Comparison of ENCODE assay signal across 20 cellular contexts in the genomic region with DNA sequence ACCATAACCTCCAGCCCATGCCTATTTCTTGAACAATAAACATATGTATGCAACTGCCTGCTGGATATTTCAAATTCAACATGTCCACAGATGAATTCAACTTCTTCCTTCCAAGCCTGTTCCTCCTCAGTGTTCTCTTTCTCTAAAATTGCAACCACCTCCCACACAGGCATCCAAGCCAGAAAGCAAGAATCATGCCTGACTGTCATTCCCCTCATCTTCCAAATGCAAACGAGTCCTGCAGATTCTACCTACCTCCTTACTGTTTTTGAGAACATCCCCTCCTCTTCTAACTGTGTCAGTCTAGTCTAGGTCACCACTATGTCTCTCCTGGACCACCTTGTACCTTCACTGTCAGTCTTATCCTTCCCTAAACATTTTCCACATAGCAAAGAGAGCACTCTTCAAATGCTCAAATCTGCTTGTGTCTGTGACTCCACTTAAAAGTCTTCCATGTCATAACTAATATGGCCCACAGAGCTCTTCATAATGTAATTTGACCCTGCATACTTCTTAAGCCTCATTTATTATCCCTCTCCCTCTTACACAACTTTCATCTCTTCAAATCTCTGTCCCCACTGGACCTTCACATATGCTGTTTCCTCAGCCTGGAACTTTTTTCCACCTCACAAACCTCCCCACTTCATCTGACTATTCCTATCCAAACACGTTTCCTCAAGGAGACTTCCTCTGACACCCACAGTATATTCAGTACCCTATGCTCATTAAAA. TPM values are rescaled to one million over a fixed set of nuclear protein-coding genes. Genes with fewer than 3 reads are reported as not detected.
DNase-seq lines count a peak whose midpoint lies in the region; ATAC-seq and TF ChIP-seq lines count a peak whose summit lies in the region.
"Had no signal": no experiment of that assay in that cellular context is flagged by ENCODE, and none has a peak within 500 bp of the region (broad histone marks: within the 10 kb centered on the region; RNA-seq: fewer than 3 reads in every experiment).

No MANE protein-coding gene starts in this region.

- ATAC-seq in stimulated activated naive CD8-positive, alpha-beta T cell treated with anti-CD3 and anti-CD28 coated beads, Interleukin-15, amount 100 ng/mL, for 72 hours: no peak
- ATAC-seq: CD8-positive, alpha-beta T cell; GM12878 had no signal

- H3K4me3 ChIP-seq in foreskin fibroblast (ENCODE audit: low read depth in 1 of 2, low read length in 2 of 2): no peak overlapping the region
- no peak overlapping the region for H3K4me3 ChIP-seq in tibial artery
- H3K4me3 ChIP-seq: BLaER1, GM12878, PC-9, SJSA1 had no signal

- no peak overlapping the region for H3K27ac ChIP-seq in tibial artery
- H3K27ac ChIP-seq: BLaER1, PC-9, SJSA1 had no signal

- intact Hi-C loops in tibial artery (cut with DNase I; ENCODE audit: low total_unique reads): no loop called here

- H3K27me3 ChIP-seq in tibial artery: no peaks in the 10 kb centered on the region
- H3K27me3 ChIP-seq: BLaER1, SJSA1 had no signal

- H3K36me3 Mint-ChIP-seq in endothelial cell (ENCODE audit: low read depth, unreplicated experiment): no peaks in the 10 kb centered on the region
- H3K36me3 Mint-ChIP-seq: CD8-positive, alpha-beta T cell had no signal

- no peaks in the 10 kb centered on the region for H3K27me3 Mint-ChIP-seq in stimulated activated naive CD8-positive, alpha-beta T cell treated with anti-CD3 and anti-CD28 coated beads, Interleukin-15, amount 100 ng/mL, for 72 hours
- peaks cover 2% of the 10 kb centered on the region for H3K27me3 Mint-ChIP-seq in endothelial cell (ENCODE audit: unreplicated experiment)

- TF ChIP-seq CTCF in foreskin fibroblast (IDR thresholded peaks at IDR 0.05; ENCODE audit: low read depth, low read length) (no peak), endothelial cell (IDR thresholded peaks at IDR 0.05; ENCODE audit: unreplicated experiment) (no peak), tibial artery (IDR thresholded peaks at IDR 0.05) (no peak)

- H3K4me1 Mint-ChIP-seq in stimulated activated naive CD8-positive, alpha-beta T cell treated with anti-CD3 and anti-CD28 coated beads, Interleukin-15, amount 100 ng/mL, for 72 hours: no peaks in the 10 kb centered on the region
- peaks cover 10% of the 10 kb centered on the region for H3K4me1 Mint-ChIP-seq in endothelial cell (ENCODE audit: unreplicated experiment)

- DNase-seq in NCI-H510A treated with DMSO at 0.1 percent for 48 hours (lab: John Stamatoyannopoulos, UW) (peak; percentile 41), NCI-H510A (lab: John Stamatoyannopoulos, UW) (no peak), cerebellar cortex (ENCODE audit: low spot score) (peak; percentile 27), foreskin fibroblast (peak; percentile 37 to 50), SKM-1 (lab: John Stamatoyannopoulos, UW; ENCODE audit: unreplicated experiment) (no peak), endothelial cell (ENCODE audit: low spot score) (no peak), tibial artery (no peak)
- no peak for DNase-seq in stimulated activated naive CD8-positive, alpha-beta T cell treated with anti-CD3 and anti-CD28 coated beads, Interleukin-15, amount 100 ng/mL, for 72 hours
- DNase-seq: 8988T; CD8-positive, alpha-beta T cell; DMS79 treated with DMSO at 0.1 percent for 48 hours; GDM1; Kasumi-1; NCI-H1930; NCI-H2171 treated with DMSO at 0.1 percent for 48 hours; NCI-H446 treated with DMSO at 0.1 percent for 48 hours; PC-9 had no signal

- no peaks in the 10 kb centered on the region for H3K36me3 ChIP-seq in tibial artery
- H3K36me3 ChIP-seq: BLaER1, SJSA1 had no signal

- H3K4me3 Mint-ChIP-seq in stimulated activated naive CD8-positive, alpha-beta T cell treated with anti-CD3 and anti-CD28 coated beads, Interleukin-15, amount 100 ng/mL, for 72 hours: no peak overlapping the region
- no peak overlapping the region for H3K4me3 Mint-ChIP-seq in endothelial cell (ENCODE audit: unreplicated experiment)
- H3K4me3 Mint-ChIP-seq: CD8-positive, alpha-beta T cell had no signal

- no peaks in the 10 kb centered on the region for H3K4me1 ChIP-seq in tibial artery

- H3K9me3 ChIP-seq in tibial artery: no peaks in the 10 kb centered on the region
- H3K9me3 ChIP-seq: BLaER1, SJSA1 had no signal

- no peaks in the 10 kb centered on the region for H3K9me3 Mint-ChIP-seq in stimulated activated naive CD8-positive, alpha-beta T cell treated with anti-CD3 and anti-CD28 coated beads, Interleukin-15, amount 100 ng/mL, for 72 hours
- no peaks in the 10 kb centered on the region for H3K9me3 Mint-ChIP-seq in endothelial cell (ENCODE audit: unreplicated experiment)
- H3K9me3 Mint-ChIP-seq: CD8-positive, alpha-beta T cell had no signal

- H3K27ac Mint-ChIP-seq in stimulated activated naive CD8-positive, alpha-beta T cell treated with anti-CD3 and anti-CD28 coated beads, Interleukin-15, amount 100 ng/mL, for 72 hours: no peak overlapping the region
- H3K27ac Mint-ChIP-seq in endothelial cell (ENCODE audit: unreplicated experiment): no peak overlapping the region
- H3K27ac Mint-ChIP-seq: CD8-positive, alpha-beta T cell had no signal

RNA-seq across cellular contexts. Expression of gene MAPK10, which starts 25.7 kb away (rescaled TPM):
- total RNA-seq in endothelial cell (ENCODE audit: unreplicated experiment): 2.0 TPM
- total RNA-seq: CD8-positive, alpha-beta T cell had no signal

Comparison
In these comparisons a context has a peak if more than half of its experiments do, and no peak if none do; other contexts are left out.
1. DNase-seq: peak in NCI-H510A treated with DMSO at 0.1 percent for 48 hours (single experiment), cerebellar cortex (single experiment) and foreskin fibroblast (2 of 2); none in NCI-H510A (single experiment), stimulated activated naive CD8-positive, alpha-beta T cell treated with anti-CD3 and anti-CD28 coated beads, Interleukin-15, amount 100 ng/mL, for 72 hours (0 of 2), SKM-1 (single experiment), endothelial cell (single experiment) and tibial artery (0 of 2).